Comparison of ENCODE assay signal across 11 cellular contexts in genomic region chr7:129769866-129770808, GRCh38.
"Had no signal": no experiment of that assay in that cellular context is flagged by ENCODE, and none has a peak within 500 bp of the region (broad histone marks: within the 10 kb centered on the region; RNA-seq: fewer than 3 reads in every experiment).

No MANE protein-coding gene starts in this region.

- H3K27me3 ChIP-seq: foreskin keratinocyte, ovary, right atrium auricular region had no signal

- H3K36me3 ChIP-seq: heart left ventricle, ovary, right atrium auricular region had no signal

- H3K9me3 ChIP-seq: heart left ventricle, ovary, right atrium auricular region had no signal

- H3K4me1 ChIP-seq: foreskin keratinocyte, heart left ventricle, right atrium auricular region had no signal

- H3K27ac ChIP-seq: foreskin keratinocyte, heart left ventricle, ovary, right atrium auricular region had no signal

- H3K4me3 ChIP-seq: heart left ventricle, ovary, right atrium auricular region had no signal

- ATAC-seq: foreskin keratinocyte; heart left ventricle; naive thymus-derived CD8-positive, alpha-beta T cell had no signal

- DNase-seq: foreskin keratinocyte; heart left ventricle; hippocampal formation; kidney glomerular epithelial cell; naive thymus-derived CD8-positive, alpha-beta T cell; ovary; small intestine; stimulated activated CD4-positive, alpha-beta T cell treated with anti-CD3 and anti-CD28 coated beads, Interleukin-2, amount 100 ng/mL, for 48 hours; stimulated activated naive CD4-positive, alpha-beta T cell treated with Interleukin-2 at 50 U/mL for 16 hours; trophoblast cell had no signal
